In genomic region chr21:15222711-15223110, GRCh38 we compare ENCODE assay signal across 3 cellular contexts.
A peak's percentile ranks its signal among the peaks of the same experiment; 100 is the strongest.
TF ChIP-seq lines count a peak whose summit lies in the region.

No MANE protein-coding gene starts in this region.

TF ChIP-seq in HEK293, 187 proteins besides CTCF, POLR2A, EP300 and RAD21 (continued from another document):
- TF ChIP-seq OSR2 (tag by site-specific recombination; IDR thresholded peaks at IDR 0.05) (peak; percentile 28; the same call in 1 of the 2 replicates), HIC1 (tag by site-specific recombination; IDR thresholded peaks at IDR 0.05) (peak; percentile 67)

TF ChIP-seq in liver, 16 proteins besides CTCF, POLR2A, EP300 and RAD21 (continued from another document):
- TF ChIP-seq EGR1 (IDR thresholded peaks at IDR 0.05; ENCODE audit: low read depth in 2 of 2) (no peak), FOXA1 (IDR thresholded peaks at IDR 0.05) (no peak)

TF ChIP-seq in SK-N-SH, 30 proteins besides CTCF, POLR2A, EP300 and RAD21 (continued from another document):
- no peak for TF ChIP-seq FOSL2 (IDR thresholded peaks at IDR 0.05; ENCODE audit: borderline replicate concordance, low read depth)
- TF ChIP-seq SMC3 (IDR thresholded peaks at IDR 0.05; ENCODE audit: low read depth, low read length), result no peak
- no peak for TF ChIP-seq YY1 (IDR thresholded peaks at IDR 0.05; ENCODE audit: low read depth)
- TF ChIP-seq TEAD4 (IDR thresholded peaks at IDR 0.05; ENCODE audit: borderline replicate concordance, insufficient read depth), result no peak
- TF ChIP-seq RFX5 (IDR thresholded peaks at IDR 0.05; ENCODE audit: low read length), result no peak
- no peak for TF ChIP-seq ZBTB33 (IDR thresholded peaks at IDR 0.05; ENCODE audit: borderline replicate concordance, low read depth)
- no peak for TF ChIP-seq MXI1 (IDR thresholded peaks at IDR 0.05; ENCODE audit: low read depth, low read length)
- no peak for TF ChIP-seq PBX3 (IDR thresholded peaks at IDR 0.05)
- no peak for TF ChIP-seq NFIC (IDR thresholded peaks at IDR 0.05; ENCODE audit: borderline replicate concordance)
TF ChIP-seq in SK-N-SH: peak in this region for 0.
